Comparison of ENCODE assay signal across 21 cellular contexts in the genomic region with DNA sequence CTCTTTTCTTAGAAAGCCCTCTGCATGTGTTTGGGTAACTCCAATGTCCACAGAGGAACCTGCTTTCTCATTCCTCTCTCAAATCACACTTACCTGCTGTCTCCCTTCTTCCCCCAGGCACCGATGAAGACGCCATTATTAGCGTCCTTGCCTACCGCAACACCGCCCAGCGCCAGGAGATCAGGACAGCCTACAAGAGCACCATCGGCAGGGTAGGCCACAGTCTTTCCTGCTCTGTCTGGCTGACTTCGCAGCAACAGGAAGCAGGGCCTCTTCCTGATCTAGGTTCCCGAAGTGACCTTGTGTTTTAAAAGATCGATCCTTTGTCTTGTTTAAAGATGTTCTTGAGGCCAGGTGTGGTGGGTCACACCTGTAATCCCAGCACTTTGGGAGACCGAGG.
DNase-seq lines count a peak whose midpoint lies in the region; ATAC-seq lines count a peak whose summit lies in the region.
"Had no signal": no experiment of that assay in that cellular context is flagged by ENCODE, and none has a peak within 500 bp of the region (broad histone marks: within the 10 kb centered on the region; RNA-seq: fewer than 3 reads in every experiment).

No MANE protein-coding gene starts in this region.

- peaks cover 25% of the 10 kb centered on the region for H3K36me3 ChIP-seq in BLaER1
- H3K36me3 ChIP-seq: breast epithelium had no signal

- no peak overlapping the region for H3K4me3 ChIP-seq in BLaER1
- H3K4me3 ChIP-seq: adrenal gland, breast epithelium, colonic mucosa, tibial artery had no signal

- H4K20me1 ChIP-seq in BLaER1 = no peaks in the 10 kb centered on the region

- no peak overlapping the region for H3K9ac ChIP-seq in BLaER1

- no peaks in the 10 kb centered on the region for H3K27me3 ChIP-seq in BLaER1
- H3K27me3 ChIP-seq: adrenal gland, breast epithelium, colonic mucosa, tibial artery had no signal

- H3K4me1 Mint-ChIP-seq in memory B cell = peaks cover 26% of the 10 kb centered on the region

- no peaks in the 10 kb centered on the region for H3K27me3 Mint-ChIP-seq in memory B cell
- H3K27me3 Mint-ChIP-seq: stimulated activated naive CD8-positive, alpha-beta T cell treated with anti-CD3 and anti-CD28 coated beads, Interleukin-15, Interleukin-2, amounts not matched to agents 100 ng/mL and 50 ng/mL, for 24 hours had no signal

- H3K27ac ChIP-seq in BLaER1 = peak overlapping the region; percentile 13; the same call in 1 of the 2 replicates
- H3K27ac ChIP-seq: adrenal gland, breast epithelium, colonic mucosa, tibial artery had no signal

- H3K4me2 ChIP-seq in BLaER1 = peak overlapping the region; percentile 70

- no peak overlapping the region for H3K27ac Mint-ChIP-seq in memory B cell
- H3K27ac Mint-ChIP-seq: HFFc6; mesothelial cell of epicardium; stimulated activated naive CD8-positive, alpha-beta T cell treated with anti-CD3 and anti-CD28 coated beads, Interleukin-15, Interleukin-2, amounts not matched to agents 100 ng/mL and 50 ng/mL, for 24 hours had no signal

- H3K4me3 Mint-ChIP-seq in memory B cell = peak overlapping the region; percentile 15
- H3K4me3 Mint-ChIP-seq: HFFc6; mesothelial cell of epicardium; stimulated activated naive CD8-positive, alpha-beta T cell treated with anti-CD3 and anti-CD28 coated beads, Interleukin-15, Interleukin-2, amounts not matched to agents 100 ng/mL and 50 ng/mL, for 24 hours had no signal

- no peaks in the 10 kb centered on the region for H3K9me3 ChIP-seq in BLaER1
- H3K9me3 ChIP-seq: adrenal gland, breast epithelium, colonic mucosa, tibial artery had no signal

- no peaks in the 10 kb centered on the region for H3K9me3 Mint-ChIP-seq in memory B cell
- H3K9me3 Mint-ChIP-seq: HFFc6; mesothelial cell of epicardium; stimulated activated naive CD8-positive, alpha-beta T cell treated with anti-CD3 and anti-CD28 coated beads, Interleukin-15, Interleukin-2, amounts not matched to agents 100 ng/mL and 50 ng/mL, for 24 hours had no signal

- H3K36me3 Mint-ChIP-seq in memory B cell = peaks cover 17% of the 10 kb centered on the region

- ATAC-seq in memory B cell (ENCODE audit: low read depth) (no peak), GM19351 (IDR thresholded peaks at IDR 0.05; ENCODE audit: unreplicated experiment) (no peak), GM21825 (IDR thresholded peaks at IDR 0.05; ENCODE audit: unreplicated experiment) (no peak)
- ATAC-seq: HepG2, left colon had no signal

- DNase-seq in CMK (ENCODE audit: low read depth) (peak; percentile 60), UCSD-AML1 (lab: John Stamatoyannopoulos, UW; ENCODE audit: unreplicated experiment) (peak; percentile 48), memory B cell (ENCODE audit: low spot score in 2 of 2) (no peak), COLO829 (ENCODE audit: low spot score) (no peak)
- DNase-seq: adrenal gland; colonic mucosa; COR-L47; HFFc6; left colon; NCI-H1417; NCI-H524 treated with DMSO at 0.1 percent for 48 hours; small intestine; stimulated activated CD4-positive, alpha-beta T cell treated with anti-CD3 and anti-CD28 coated beads, Interleukin-2, amount 100 ng/mL, for 48 hours; tibial artery had no signal

- peaks cover 23% of the 10 kb centered on the region for H3K4me1 ChIP-seq in BLaER1
- H3K4me1 ChIP-seq: breast epithelium, colonic mucosa had no signal

Comparison
In these comparisons a context has a peak if more than half of its experiments do, and no peak if none do; other contexts are left out.
1. DNase-seq: peak in CMK (single experiment) and UCSD-AML1 (single experiment); none in memory B cell (0 of 2) and COLO829 (single experiment).